In the genomic region with DNA sequence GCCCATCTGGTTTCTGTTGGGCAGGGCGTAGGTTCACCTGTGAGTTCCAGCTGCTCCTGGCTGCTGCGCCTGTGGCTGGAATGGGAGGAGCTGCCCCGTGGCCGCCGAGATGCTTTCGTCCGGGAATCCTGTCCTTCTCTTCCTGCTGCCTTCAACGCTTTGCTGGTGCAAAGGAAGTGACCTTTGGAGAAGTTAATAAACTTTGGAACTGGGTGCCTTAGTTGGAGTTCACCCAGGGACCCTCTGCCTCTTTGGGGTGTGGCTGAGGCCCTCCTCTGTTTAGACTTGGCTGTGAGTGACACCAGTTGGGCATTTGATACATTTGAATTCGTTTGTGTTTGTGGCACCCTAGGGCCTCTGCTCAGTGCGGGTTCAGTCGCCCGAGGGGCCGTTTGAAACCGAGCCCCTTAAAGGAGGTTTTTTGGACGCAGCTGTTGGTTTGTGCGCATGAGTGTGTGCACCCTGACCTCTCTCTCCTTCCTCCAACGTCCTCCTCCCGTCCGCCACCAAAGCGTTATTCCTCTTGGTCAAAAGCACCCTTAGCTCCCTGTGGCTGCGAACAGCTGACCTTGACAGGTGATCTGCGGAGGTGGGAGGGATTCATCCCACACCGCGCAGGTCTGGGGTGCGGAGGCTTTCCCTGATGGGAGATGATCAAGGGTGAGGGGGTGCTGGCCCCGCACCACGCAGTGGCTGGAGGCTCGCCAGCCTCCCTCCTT, we compare ENCODE assay signal across 1 cellular context.
TF ChIP-seq lines count a peak whose summit lies in the region.

No MANE protein-coding gene starts in this region.

TF ChIP-seq in IMR-90, 13 proteins besides CTCF, POLR2A, EP300 and RAD21:
- TF ChIP-seq, protein P1, sequence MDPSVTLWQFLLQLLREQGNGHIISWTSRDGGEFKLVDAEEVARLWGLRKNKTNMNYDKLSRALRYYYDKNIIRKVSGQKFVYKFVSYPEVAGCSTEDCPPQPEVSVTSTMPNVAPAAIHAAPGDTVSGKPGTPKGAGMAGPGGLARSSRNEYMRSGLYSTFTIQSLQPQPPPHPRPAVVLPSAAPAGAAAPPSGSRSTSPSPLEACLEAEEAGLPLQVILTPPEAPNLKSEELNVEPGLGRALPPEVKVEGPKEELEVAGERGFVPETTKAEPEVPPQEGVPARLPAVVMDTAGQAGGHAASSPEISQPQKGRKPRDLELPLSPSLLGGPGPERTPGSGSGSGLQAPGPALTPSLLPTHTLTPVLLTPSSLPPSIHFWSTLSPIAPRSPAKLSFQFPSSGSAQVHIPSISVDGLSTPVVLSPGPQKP (IDR thresholded peaks at IDR 0.05; ENCODE audit: borderline replicate concordance, low read depth, low read length) = no peak
- TF ChIP-seq BHLHE40 (IDR thresholded peaks at IDR 0.05; ENCODE audit: low read depth, low read length) (no peak), MAFK (IDR thresholded peaks at IDR 0.05; ENCODE audit: low read depth, low read length) (no peak), FOS (IDR thresholded peaks at IDR 0.05; ENCODE audit: low read depth, low read length) (no peak), SMC3 (IDR thresholded peaks at IDR 0.05; ENCODE audit: low read depth, low read length) (no peak), NFE2L2 (IDR thresholded peaks at IDR 0.05; ENCODE audit: low read depth, low read length) (no peak), MXI1 (IDR thresholded peaks at IDR 0.05; ENCODE audit: borderline replicate concordance, low read depth, low read length) (no peak), RFX5 (IDR thresholded peaks at IDR 0.05; ENCODE audit: low read depth, low read length) (no peak), CHD1 (IDR thresholded peaks at IDR 0.05; ENCODE audit: low read depth, low read length) (no peak), MAZ (IDR thresholded peaks at IDR 0.05; ENCODE audit: borderline replicate concordance, low read depth, low read length) (no peak), RCOR1 (IDR thresholded peaks at IDR 0.05; ENCODE audit: insufficient replicate concordance, low read length) (no peak), CEBPB (IDR thresholded peaks at IDR 0.05; ENCODE audit: low read depth, low read length) (no peak)
- TF ChIP-seq, protein P2, sequence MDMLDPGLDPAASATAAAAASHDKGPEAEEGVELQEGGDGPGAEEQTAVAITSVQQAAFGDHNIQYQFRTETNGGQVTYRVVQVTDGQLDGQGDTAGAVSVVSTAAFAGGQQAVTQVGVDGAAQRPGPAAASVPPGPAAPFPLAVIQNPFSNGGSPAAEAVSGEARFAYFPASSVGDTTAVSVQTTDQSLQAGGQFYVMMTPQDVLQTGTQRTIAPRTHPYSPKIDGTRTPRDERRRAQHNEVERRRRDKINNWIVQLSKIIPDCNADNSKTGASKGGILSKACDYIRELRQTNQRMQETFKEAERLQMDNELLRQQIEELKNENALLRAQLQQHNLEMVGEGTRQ (IDR thresholded peaks at IDR 0.05; ENCODE audit: low read depth, low read length) = no peak
TF ChIP-seq in IMR-90: peak in this region for 0.
